20 cellular contexts compared by ENCODE assay signal in the genomic region with DNA sequence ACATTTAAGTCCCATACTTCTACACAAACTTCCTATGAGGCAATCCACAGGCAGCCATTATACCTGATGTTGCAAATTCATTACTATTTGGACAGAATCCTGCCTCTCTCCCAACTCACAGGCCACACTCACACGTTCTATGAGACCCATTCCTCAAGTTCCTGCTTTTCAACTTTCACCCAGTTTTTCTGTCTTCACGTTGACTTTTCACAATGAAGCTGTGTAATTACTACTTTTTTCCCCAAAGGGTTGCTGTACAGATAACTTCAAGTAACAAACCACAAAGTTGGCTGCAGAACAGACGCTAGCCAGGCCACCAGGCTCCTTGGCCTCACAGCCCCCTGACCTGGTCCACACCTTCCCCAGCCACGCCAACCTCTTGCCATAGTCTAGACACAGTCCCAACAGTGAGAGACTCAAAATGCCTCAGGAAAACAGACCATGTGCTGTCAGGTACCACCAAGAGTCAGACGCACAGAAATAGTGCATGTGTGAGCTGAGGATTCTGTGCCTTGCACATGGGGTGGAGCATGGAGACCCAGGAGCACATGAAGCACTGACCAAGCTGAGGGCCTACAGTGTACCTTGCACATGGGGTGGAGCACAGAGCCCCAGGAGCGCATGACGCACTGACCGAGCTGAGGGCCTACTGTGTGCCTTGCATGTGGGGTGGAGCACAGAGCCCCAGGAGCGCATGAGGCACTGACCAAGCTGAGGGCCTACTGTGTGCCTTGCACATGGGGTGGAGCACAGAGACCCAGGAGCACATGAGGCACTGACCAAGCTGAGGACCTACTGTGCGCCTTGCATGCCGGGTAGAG.
DNase-seq lines count a peak whose midpoint lies in the region; ATAC-seq, FAIRE-seq and TF ChIP-seq lines count a peak whose summit lies in the region.
"Had no signal": no experiment of that assay in that cellular context is flagged by ENCODE, and none has a peak within 500 bp of the region (broad histone marks: within the 10 kb centered on the region; RNA-seq: fewer than 3 reads in every experiment).

No MANE protein-coding gene starts in this region.

- H3K9me3 Mint-ChIP-seq in activated naive CD8-positive, alpha-beta T cell treated with anti-CD3 and anti-CD28 coated beads for 36 hours, result no peaks in the 10 kb centered on the region
- H3K9me3 Mint-ChIP-seq: CD4-positive, alpha-beta T cell had no signal

- POLR2A ChIA-PET in GM12878 (lab: Charles Lee), result no interaction called here

- TF ChIP-seq RAD21 in GM12878 (IDR thresholded peaks at IDR 0.05; ENCODE audit: insufficient read depth, low read depth, low read length), result no peak

- FAIRE-seq in GM12878 (lab: Jason Lieb, UNC) (no peak), kidney (lab: Jason Lieb, UNC) (no peak)
- FAIRE-seq: A204.1, RCC 7860 had no signal

- no peak for ATAC-seq in GM12878
- ATAC-seq in HG03039 (IDR thresholded peaks at IDR 0.05; ENCODE audit: unreplicated experiment), result no peak

- no peaks in the 10 kb centered on the region for H3K27me3 Mint-ChIP-seq in activated naive CD8-positive, alpha-beta T cell treated with anti-CD3 and anti-CD28 coated beads for 36 hours
- H3K27me3 Mint-ChIP-seq: CD4-positive, alpha-beta T cell had no signal

- H3K36me3 Mint-ChIP-seq in activated naive CD8-positive, alpha-beta T cell treated with anti-CD3 and anti-CD28 coated beads for 36 hours, result peaks cover 12% of the 10 kb centered on the region

- H3K4me3 Mint-ChIP-seq in activated naive CD8-positive, alpha-beta T cell treated with anti-CD3 and anti-CD28 coated beads for 36 hours, result no peak overlapping the region
- H3K4me3 Mint-ChIP-seq: CD4-positive, alpha-beta T cell had no signal

- H3K27ac ChIP-seq in GM12878 (ENCODE audit: control insufficient read depth, insufficient read depth), result no peak overlapping the region
- no peak overlapping the region for H3K27ac ChIP-seq in kidney (ENCODE audit: low read depth in 2 of 2, low read length in 2 of 2)
- H3K27ac ChIP-seq in spleen, result no peak overlapping the region
- H3K27ac ChIP-seq: GM23248, HL-60 had no signal

- H3K27me3 ChIP-seq in GM12878 (replicated peaks in 1 of 2; ENCODE audit: control insufficient read depth in 2 of 2, insufficient read depth in 2 of 2, low read length in 1 of 2) (no peaks in the 10 kb centered on the region), spleen (replicated peaks in 1 of 7) (no peaks in the 10 kb centered on the region)

- H2AFZ ChIP-seq in GM12878 (ENCODE audit: control insufficient read depth, low read depth, low read length), result no peak overlapping the region
- H2AFZ ChIP-seq: GM23248 had no signal

- no peak for TF ChIP-seq EP300 in GM12878 (IDR thresholded peaks at IDR 0.05; ENCODE audit: borderline replicate concordance in 1 of 2, control insufficient read depth in 1 of 2, low read depth in 2 of 2, low read length in 2 of 2)

- RAD21 ChIA-PET in GM12878 (lab: Charles Lee; ENCODE audit: unreplicated experiment), result no interaction called here

- no peaks in the 10 kb centered on the region; the same call in 1 of the 2 replicates for H4K20me1 ChIP-seq in GM12878 (ENCODE audit: control insufficient read depth, insufficient read depth)

- peaks cover 11% of the 10 kb centered on the region for H3K4me1 Mint-ChIP-seq in activated naive CD8-positive, alpha-beta T cell treated with anti-CD3 and anti-CD28 coated beads for 36 hours

- H3K4me1 ChIP-seq in GM12878 (ENCODE audit: control insufficient read depth, insufficient read depth, low read length), result no peaks in the 10 kb centered on the region
- H3K4me1 ChIP-seq in kidney (ENCODE audit: control insufficient read depth in 1 of 2, insufficient read depth in 1 of 2, low read depth in 1 of 2, low read length in 2 of 2), result peaks cover 0 to 3% of the 10 kb centered on the region in 2 donors
- peaks cover 0 to 18% (median 9%) of the 10 kb centered on the region in 6 donors for H3K4me1 ChIP-seq in spleen

- peak; percentile 22 for DNase-seq in activated effector memory CD4-positive, alpha-beta T cell treated with anti-CD3 and anti-CD28 coated beads, Interleukin-2, amount 50 U/mL, for 16 hours
- DNase-seq in activated effector memory CD4-positive, alpha-beta T cell treated with Interleukin-2 at 50 U/mL for 16 hours, result no peak
- no peak for DNase-seq in GM12878 (ENCODE audit: low read depth, low spot score)
- DNase-seq in kidney, result peak; percentile 27
- peak; percentile 30 for DNase-seq in spleen
- DNase-seq in activated naive CD8-positive, alpha-beta T cell treated with anti-CD3 and anti-CD28 coated beads for 36 hours, result no peak
- DNase-seq in anterior cingulate cortex (lab: John Stamatoyannopoulos, UW), result no peak
- DNase-seq: CD4-positive, alpha-beta T cell; DND-41; GDM1; GM23248; Karpas-422; MM.1S; NCI-H187 treated with DMSO at 0.1 percent for 48 hours; NCI-H2171; SHP77 treated with DMSO at 0.1 percent for 48 hours had no signal

- H3K9me3 ChIP-seq in GM12878 (replicated peaks; ENCODE audit: control insufficient read depth, insufficient read depth, low read length), result no peaks in the 10 kb centered on the region
- no peaks in the 10 kb centered on the region for H3K9me3 ChIP-seq in kidney (ENCODE audit: control insufficient read depth in 1 of 2, low read length in 2 of 2)
- no peaks in the 10 kb centered on the region for H3K9me3 ChIP-seq in spleen

- no peak overlapping the region for H3K4me3 ChIP-seq in GM12878
- no peak overlapping the region for H3K4me3 ChIP-seq in kidney (ENCODE audit: low read length in 2 of 2)
- H3K4me3 ChIP-seq in spleen, result no peak overlapping the region
- H3K4me3 ChIP-seq: GM23248 had no signal

- SMC1A ChIA-PET in GM12878 (lab: Charles Lee; ENCODE audit: uncharacterized antibody, unreplicated experiment), result no interaction called here

- H3K9ac ChIP-seq in GM12878 (ENCODE audit: control insufficient read depth, insufficient read depth, low read length) (no peak overlapping the region), kidney (ENCODE audit: low read length in 2 of 2) (no peak overlapping the region)
- H3K9ac ChIP-seq: GM23248 had no signal

- H3K36me3 ChIP-seq in GM12878 (ENCODE audit: control insufficient read depth in 2 of 2, insufficient read depth in 2 of 2, low read length in 1 of 2), result peaks cover 0 to 7% of the 10 kb centered on the region in 2 experiments; a peak in 3 of 4 replicates
- H3K36me3 ChIP-seq in kidney (ENCODE audit: control insufficient read depth in 1 of 2, insufficient read depth in 2 of 2, low read length in 2 of 2), result peaks cover 0 to 3% of the 10 kb centered on the region in 2 donors
- H3K36me3 ChIP-seq in spleen, result peaks cover 0 to 33% (median 0%) of the 10 kb centered on the region in 6 donors

- CTCF ChIA-PET in GM12878 (lab: Yijun Ruan, JAX), result no interaction called here

- peak; percentile 44; the same call in 1 of the 2 replicates for TF ChIP-seq POLR2A in GM12878 (IDR thresholded peaks at IDR 0.05; ENCODE audit: low read depth, low read length)
- TF ChIP-seq POLR2A in spleen (IDR thresholded peaks at IDR 0.05), result no peak

- no TSS peak for BruUV-seq in GM12878 (replicated peaks; lab: Mats Ljungman, UMichigan)

- TF ChIP-seq CTCF in GM12878 (IDR thresholded peaks at IDR 0.05 in 2 of 3, conservative IDR thresholded peaks at IDR 0.05 in 1 of 3; ENCODE audit: control insufficient read depth in 2 of 3, extremely low read depth in 1 of 3, insufficient read depth in 1 of 3, low read depth in 3 of 3, low read length in 3 of 3), result no peak
- no peak for TF ChIP-seq CTCF in kidney (IDR thresholded peaks at IDR 0.05; ENCODE audit: borderline replicate concordance, extremely low read depth, insufficient read depth)
- TF ChIP-seq CTCF in spleen (IDR thresholded peaks at IDR 0.05 in 8 of 11, conservative IDR thresholded peaks at IDR 0.05 in 3 of 11), result no peak

- H3K27ac Mint-ChIP-seq in activated naive CD8-positive, alpha-beta T cell treated with anti-CD3 and anti-CD28 coated beads for 36 hours, result no peak overlapping the region
- H3K27ac Mint-ChIP-seq: CD4-positive, alpha-beta T cell had no signal

- H3K79me2 ChIP-seq in GM12878 (ENCODE audit: control insufficient read depth, insufficient read depth, low read length), result no peaks in the 10 kb centered on the region

- WGBS in GM12878 (ENCODE audit: insufficient coverage, insufficient replicate concordance, low lambda C conversion rate, missing lambda C conversion rate), result 96% methylated on average over 11 of the region's 11 CpGs
- 86 to 94% (median 94%) methylated on average over 10 to 11 of the region's 11 CpGs for WGBS in spleen, 5 donors

- in situ Hi-C loops in GM12878 (cut with MboI), result no loop called here

- H3K4me2 ChIP-seq in GM12878 (ENCODE audit: control insufficient read depth, insufficient read depth), result no peak overlapping the region

- intact Hi-C loops in GM12878 (cut with micrococcal nuclease; ENCODE audit: unreplicated experiment), result no loop called here
- intact Hi-C loops in kidney (cut with DNase I), result no loop called here
- intact Hi-C loops in spleen (cut with DNase I; ENCODE audit: low total_unique reads), result no loop called here

TF ChIP-seq in GM12878, 131 proteins besides CTCF, POLR2A, EP300 and RAD21 (continues in another document):
- TF ChIP-seq, protein P1, sequence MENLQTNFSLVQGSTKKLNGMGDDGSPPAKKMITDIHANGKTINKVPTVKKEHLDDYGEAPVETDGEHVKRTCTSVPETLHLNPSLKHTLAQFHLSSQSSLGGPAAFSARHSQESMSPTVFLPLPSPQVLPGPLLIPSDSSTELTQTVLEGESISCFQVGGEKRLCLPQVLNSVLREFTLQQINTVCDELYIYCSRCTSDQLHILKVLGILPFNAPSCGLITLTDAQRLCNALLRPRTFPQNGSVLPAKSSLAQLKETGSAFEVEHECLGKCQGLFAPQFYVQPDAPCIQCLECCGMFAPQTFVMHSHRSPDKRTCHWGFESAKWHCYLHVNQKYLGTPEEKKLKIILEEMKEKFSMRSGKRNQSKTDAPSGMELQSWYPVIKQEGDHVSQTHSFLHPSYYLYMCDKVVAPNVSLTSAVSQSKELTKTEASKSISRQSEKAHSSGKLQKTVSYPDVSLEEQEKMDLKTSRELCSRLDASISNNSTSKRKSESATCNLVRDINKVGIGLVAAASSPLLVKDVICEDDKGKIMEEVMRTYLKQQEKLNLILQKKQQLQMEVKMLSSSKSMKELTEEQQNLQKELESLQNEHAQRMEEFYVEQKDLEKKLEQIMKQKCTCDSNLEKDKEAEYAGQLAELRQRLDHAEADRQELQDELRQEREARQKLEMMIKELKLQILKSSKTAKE (IDR thresholded peaks at IDR 0.05; ENCODE audit: low read depth, poor library complexity, severe bottlenecking), result no peak
- TF ChIP-seq STAT1 (conservative IDR thresholded peaks at IDR 0.05), result no peak
- TF ChIP-seq SRF (IDR thresholded peaks at IDR 0.05; ENCODE audit: low read depth in 2 of 2, low read length in 2 of 2), result no peak
- no peak for TF ChIP-seq IRF3 (IDR thresholded peaks at IDR 0.05)

Comparison
In these comparisons a context has a peak if more than half of its experiments do, and no peak if none do; other contexts are left out.
1. DNase-seq: peak in activated effector memory CD4-positive, alpha-beta T cell treated with anti-CD3 and anti-CD28 coated beads, Interleukin-2, amount 50 U/mL, for 16 hours (single experiment), kidney (single experiment) and spleen (single experiment); none in activated effector memory CD4-positive, alpha-beta T cell treated with Interleukin-2 at 50 U/mL for 16 hours (single experiment), GM12878 (single experiment), activated naive CD8-positive, alpha-beta T cell treated with anti-CD3 and anti-CD28 coated beads for 36 hours (single experiment) and anterior cingulate cortex (0 of 58).